ENCODE assay signal across 9 cellular contexts in the genomic region with DNA sequence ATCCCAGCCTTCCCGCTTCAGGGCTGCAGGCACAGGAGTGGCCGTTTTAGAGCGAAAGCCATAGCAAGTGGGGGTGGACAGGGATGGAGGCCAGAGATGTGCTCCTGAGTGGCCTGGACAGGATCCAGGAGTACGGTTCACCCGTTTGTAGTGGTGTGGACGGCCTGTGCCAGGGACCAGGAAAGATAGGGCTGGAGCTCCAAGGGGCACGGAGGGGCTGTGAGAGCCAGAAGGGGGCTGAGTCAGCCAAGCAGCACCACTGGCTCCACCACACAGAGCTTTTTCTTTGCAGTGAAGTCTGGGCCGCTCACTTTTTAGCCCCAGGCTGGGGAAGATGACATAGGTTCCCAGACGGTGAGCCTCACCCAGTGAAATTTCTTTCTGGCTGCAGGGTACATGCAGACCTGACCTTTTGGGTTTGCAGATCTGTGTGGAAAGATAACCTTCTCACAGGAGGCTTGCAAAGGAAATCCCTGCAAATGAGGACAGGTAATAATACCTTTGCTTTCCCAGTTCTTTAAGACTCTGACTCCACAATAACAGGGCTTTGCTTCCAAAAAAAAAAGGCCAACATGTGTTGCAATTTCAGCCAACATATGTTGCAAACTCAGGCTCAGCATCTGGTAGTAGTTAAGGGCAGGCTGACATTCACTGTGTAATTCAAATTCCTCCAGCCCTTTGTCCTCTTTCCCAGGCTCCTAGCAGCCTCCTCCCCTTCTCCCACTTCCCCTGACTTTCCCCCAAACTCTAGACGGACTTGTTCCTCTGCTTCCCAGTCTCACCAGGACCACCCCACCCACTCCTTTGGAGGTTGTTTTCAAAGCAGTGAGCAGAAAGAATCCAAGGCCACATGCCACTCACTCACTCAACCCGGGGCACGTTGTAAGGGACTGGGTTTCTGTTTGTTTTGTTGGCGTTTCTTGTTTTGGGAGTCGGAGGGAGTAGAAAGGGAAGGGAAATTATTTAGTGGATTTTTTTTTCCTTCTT. TPM values are rescaled to one million over a fixed set of nuclear protein-coding genes. Genes with fewer than 3 reads are reported as not detected.
DNase-seq lines count a peak whose midpoint lies in the region; ATAC-seq and TF ChIP-seq lines count a peak whose summit lies in the region.
"Had no signal": no experiment of that assay in that cellular context is flagged by ENCODE, and none has a peak within 500 bp of the region (broad histone marks: within the 10 kb centered on the region; RNA-seq: fewer than 3 reads in every experiment).

No MANE protein-coding gene starts in this region.

- H3K9me3 ChIP-seq in ES-I3 (ENCODE audit: control insufficient read depth, insufficient read depth, low read length): no peaks in the 10 kb centered on the region

- POLR2A ChIA-PET in T-cell (lab: Charles Lee): no interaction called here

- CTCF ChIA-PET in T-cell (lab: Charles Lee): no interaction called here

- peak overlapping the region; percentile 94 for H3K27ac Mint-ChIP-seq in glutamatergic neuron (ENCODE audit: unreplicated experiment)
- H3K27ac Mint-ChIP-seq in T-cell: no peak overlapping the region
- H3K27ac Mint-ChIP-seq: activated naive CD8-positive, alpha-beta T cell had no signal

- H3K36me3 ChIP-seq in ES-I3 (ENCODE audit: insufficient read depth, low read length) (no peaks in the 10 kb centered on the region), rectal smooth muscle tissue (ENCODE audit: control insufficient read depth, insufficient read depth, low read length) (no peaks in the 10 kb centered on the region)

- peak overlapping the region; percentile 82 for H3K27ac ChIP-seq in rectal smooth muscle tissue (ENCODE audit: low read depth, low read length)

- H3K4me1 Mint-ChIP-seq in glutamatergic neuron (ENCODE audit: low read depth, unreplicated experiment) (peaks cover 26% of the 10 kb centered on the region), T-cell (no peaks in the 10 kb centered on the region)

- H3K9me3 Mint-ChIP-seq in glutamatergic neuron (ENCODE audit: unreplicated experiment) (no peaks in the 10 kb centered on the region), T-cell (peaks cover 0 to 3% (median 0%) of the 10 kb centered on the region in 3 donors)

- H3K4me3 ChIP-seq in rectal smooth muscle tissue (ENCODE audit: low read length): peak overlapping the region; percentile 24

- peaks cover 8% of the 10 kb centered on the region for H3K27me3 Mint-ChIP-seq in glutamatergic neuron (ENCODE audit: unreplicated experiment)
- peaks cover 4 to 8% of the 10 kb centered on the region in 2 donors for H3K27me3 Mint-ChIP-seq in T-cell
- H3K27me3 Mint-ChIP-seq: activated naive CD8-positive, alpha-beta T cell had no signal

- peaks cover 5% of the 10 kb centered on the region; the same call in 1 of the 2 replicates for H3K4me1 ChIP-seq in ES-I3 (ENCODE audit: insufficient read depth, low read length)
- peaks cover 26% of the 10 kb centered on the region for H3K4me1 ChIP-seq in rectal smooth muscle tissue (ENCODE audit: control insufficient read depth, insufficient read depth, low read length)

- peak overlapping the region; percentile 31 for H3K4me3 Mint-ChIP-seq in glutamatergic neuron (ENCODE audit: unreplicated experiment)
- no peak overlapping the region for H3K4me3 Mint-ChIP-seq in T-cell
- H3K4me3 Mint-ChIP-seq: activated naive CD8-positive, alpha-beta T cell had no signal

- ATAC-seq in HG03097 (IDR thresholded peaks at IDR 0.05; ENCODE audit: low FRiP score, unreplicated experiment) (no peak), GM18498 (IDR thresholded peaks at IDR 0.05; ENCODE audit: unreplicated experiment) (no peak), T-cell (replicated peaks in 1 of 4) (no peak)

- H3K9ac ChIP-seq in ES-I3 (ENCODE audit: low read depth, low read length) (peak overlapping the region; percentile 22; the same call in 1 of the 2 replicates), rectal smooth muscle tissue (ENCODE audit: low read length) (no peak overlapping the region)

- DNase-seq in T1000 (lab: John Stamatoyannopoulos, UW): peak; percentile 63
- DNase-seq in glutamatergic neuron: peak; percentile 30
- no peak for DNase-seq in NCI-H748 treated with DMSO at 0.1 percent for 48 hours (lab: John Stamatoyannopoulos, UW)
- no peak for DNase-seq in T-cell

- H3K27me3 ChIP-seq in rectal smooth muscle tissue (ENCODE audit: control insufficient read depth, insufficient read depth, low read length): no peaks in the 10 kb centered on the region

- TF ChIP-seq CTCF in glutamatergic neuron (IDR thresholded peaks at IDR 0.05; ENCODE audit: partially characterized antibody, unreplicated experiment): no peak

- H3K36me3 Mint-ChIP-seq in glutamatergic neuron (ENCODE audit: unreplicated experiment): peaks cover 14% of the 10 kb centered on the region
- H3K36me3 Mint-ChIP-seq in T-cell: no peaks in the 10 kb centered on the region
- H3K36me3 Mint-ChIP-seq: activated naive CD8-positive, alpha-beta T cell had no signal

RNA-seq across cellular contexts. Expression of a gene that starts 20.3 kb away (rescaled TPM):
- 147 TPM for total RNA-seq in glutamatergic neuron (ENCODE audit: unreplicated experiment)
- 10 to 100 TPM; 35.3 to 41.1 (median 38.1) TPM for total RNA-seq in T-cell

RNA-seq across cellular contexts. Expression of a gene that starts 59.2 kb away (rescaled TPM):
- total RNA-seq in glutamatergic neuron (ENCODE audit: unreplicated experiment) (0.32 TPM), T-cell (under 1 TPM in 2 of 5 donors, not detected in 3; 0.23 to 0.28 TPM)

Comparison
In these comparisons a context has a peak if more than half of its experiments do, and no peak if none do; other contexts are left out.
1. DNase-seq: peak in T1000 (single experiment) and glutamatergic neuron (single experiment); none in NCI-H748 treated with DMSO at 0.1 percent for 48 hours (single experiment) and T-cell (0 of 34).